ENCODE assay signal across 9 cellular contexts in genomic region chr12:64670856-64671639, GRCh38.
DNase-seq lines count a peak whose midpoint lies in the region; FAIRE-seq and TF ChIP-seq lines count a peak whose summit lies in the region.
"Had no signal": no experiment of that assay in that cellular context is flagged by ENCODE, and none has a peak within 500 bp of the region (broad histone marks: within the 10 kb centered on the region; RNA-seq: fewer than 3 reads in every experiment).

No MANE protein-coding gene starts in this region.

- H2AFZ ChIP-seq in endothelial cell of umbilical vein (ENCODE audit: low read depth, low read length), result no peak overlapping the region

- peak; percentile 42 for DNase-seq in EL
- DNase-seq in SK-MEL-5 (ENCODE audit: low read depth, low spot score), result peak; percentile 55
- DNase-seq in endothelial cell of umbilical vein (ENCODE audit: low read depth, low spot score), result peak; percentile 59
- DNase-seq in midbrain (lab: John Stamatoyannopoulos, UW), result no peak
- DNase-seq in NCI-H2107 (lab: John Stamatoyannopoulos, UW), result no peak
- DNase-seq in NCI-H524 (lab: John Stamatoyannopoulos, UW), result no peak
- no peak for DNase-seq in G401 (ENCODE audit: low spot score)
- DNase-seq: left cardiac atrium had no signal

- H3K4me3 ChIP-seq in endothelial cell of umbilical vein (replicated peaks in 1 of 3; ENCODE audit: insufficient read depth in 1 of 3, low read depth in 1 of 3, low read length in 3 of 3) (no peak overlapping the region), neutrophil (ENCODE audit: low read depth in 1 of 2, low read length in 1 of 2) (peak overlapping the region in 1 of 2 experiments; percentile 33)

- no peaks in the 10 kb centered on the region for H3K9me3 ChIP-seq in endothelial cell of umbilical vein (replicated peaks; ENCODE audit: control insufficient read depth, insufficient read depth, low read length)
- no peaks in the 10 kb centered on the region for H3K9me3 ChIP-seq in neutrophil

- H3K27me3 ChIP-seq in endothelial cell of umbilical vein (ENCODE audit: control insufficient read depth in 2 of 2, insufficient read depth in 2 of 2, low read length in 2 of 2) (no peaks in the 10 kb centered on the region), neutrophil (no peaks in the 10 kb centered on the region)

- H3K27ac ChIP-seq in endothelial cell of umbilical vein (ENCODE audit: insufficient read depth, low read depth, low read length), result no peak overlapping the region
- H3K27ac ChIP-seq in neutrophil, result peak overlapping the region; percentile 80

- dilution Hi-C loops in endothelial cell of umbilical vein (cut with MboI; ENCODE audit: extremely low pct_ligation_motif_present, low sequenced_read_pairs), result no loop called here

- CTCF ChIA-PET in endothelial cell of umbilical vein (lab: Charles Lee), result interaction anchor here (1.3 to 3.3 kb wide), 6 partner anchors 11 to 122 kb away, joined by 4 to 12 read pairs (median 8); no protein-coding TSS in a partner anchor

- POLR2A ChIA-PET in endothelial cell of umbilical vein (lab: Charles Lee), result no interaction called here

- no peak for TF ChIP-seq POLR2A in endothelial cell of umbilical vein (IDR thresholded peaks at IDR 0.05; ENCODE audit: low read depth, low read length)

- BruUV-seq in endothelial cell of umbilical vein (replicated peaks; lab: Mats Ljungman, UMichigan), result no TSS peak

- H3K9me1 ChIP-seq in endothelial cell of umbilical vein (replicated peaks; ENCODE audit: control insufficient read depth, extremely low read depth, insufficient read depth, low read length), result no peaks in the 10 kb centered on the region

- no peak overlapping the region for H3K9ac ChIP-seq in endothelial cell of umbilical vein (replicated peaks; ENCODE audit: extremely low read depth, insufficient read depth, low read length)

- H3K4me1 ChIP-seq in endothelial cell of umbilical vein (ENCODE audit: control insufficient read depth, extremely low read depth, insufficient read depth, low read length) (peaks cover 82% of the 10 kb centered on the region), neutrophil (ENCODE audit: control insufficient read depth in 1 of 2, insufficient read depth in 1 of 2, low read depth in 1 of 2, low read length in 1 of 2) (peaks cover 92 to 95% of the 10 kb centered on the region in 2 experiments)

- H4K20me1 ChIP-seq in endothelial cell of umbilical vein (replicated peaks; ENCODE audit: control insufficient read depth, extremely low read depth, insufficient read depth, low read length), result no peaks in the 10 kb centered on the region

- H3K79me2 ChIP-seq in endothelial cell of umbilical vein (ENCODE audit: control insufficient read depth, insufficient read depth, low read length), result peaks cover 73% of the 10 kb centered on the region

- no peak for TF ChIP-seq CTCF in endothelial cell of umbilical vein (IDR thresholded peaks at IDR 0.05; ENCODE audit: extremely low read depth in 1 of 2, insufficient read depth in 1 of 2, low read depth in 1 of 2, low read length in 2 of 2)
- no peak for TF ChIP-seq CTCF in neutrophil (IDR thresholded peaks at IDR 0.05)

- H3K36me3 ChIP-seq in endothelial cell of umbilical vein (ENCODE audit: control insufficient read depth in 2 of 2, extremely low read depth in 1 of 2, insufficient read depth in 2 of 2, low read length in 2 of 2) (no peaks in the 10 kb centered on the region), neutrophil (peaks cover 9% of the 10 kb centered on the region)

- intact Hi-C loops in endothelial cell of umbilical vein (cut with micrococcal nuclease), result loop anchor here (1.0 kb wide), 1 partner anchor 8 kb away; no protein-coding TSS in a partner anchor

- H3K4me2 ChIP-seq in endothelial cell of umbilical vein (ENCODE audit: insufficient read depth, low read length), result peak overlapping the region; percentile 14

- in situ Hi-C loops in SK-MEL-5 (cut with HindIII; ENCODE audit: low pct_unique_long_range_greater_than_20kb, low sequenced_read_pairs), result no loop called here
- in situ Hi-C loops in G401 (cut with HindIII; ENCODE audit: low sequenced_read_pairs), result no loop called here

- peak; percentile 76 for FAIRE-seq in endothelial cell of umbilical vein (lab: Jason Lieb, UNC)

TF ChIP-seq in endothelial cell of umbilical vein, 7 proteins besides CTCF, POLR2A, EP300 and RAD21:
- TF ChIP-seq EZH2 (IDR thresholded peaks at IDR 0.05; ENCODE audit: borderline replicate concordance, low read depth, low read length, severe bottlenecking), result no peak
- TF ChIP-seq FOS (IDR thresholded peaks at IDR 0.05; ENCODE audit: borderline replicate concordance, insufficient read depth, low read length), result no peak
- TF ChIP-seq GATA2 (IDR thresholded peaks at IDR 0.05; ENCODE audit: insufficient read depth, insufficient read length, low read depth, low read length), result no peak
- no peak for TF ChIP-seq MYC (IDR thresholded peaks at IDR 0.05; ENCODE audit: low read depth, low read length)
- TF ChIP-seq JUN (IDR thresholded peaks at IDR 0.05; ENCODE audit: borderline replicate concordance, insufficient read depth, insufficient read length, low read depth), result no peak
- no peak for TF ChIP-seq MAX (IDR thresholded peaks at IDR 0.05; ENCODE audit: insufficient read depth, insufficient read length)
- TF ChIP-seq POLR2AphosphoS5 (IDR thresholded peaks at IDR 0.05; ENCODE audit: insufficient read depth, low read depth, low read length), result no peak

Comparison
In these comparisons a context has a peak if more than half of its experiments do, and no peak if none do; other contexts are left out.
1. DNase-seq: peak in EL (single experiment), SK-MEL-5 (single experiment) and endothelial cell of umbilical vein (single experiment); none in midbrain (single experiment), NCI-H2107 (single experiment), NCI-H524 (0 of 2) and G401 (single experiment).